In the genomic region with DNA sequence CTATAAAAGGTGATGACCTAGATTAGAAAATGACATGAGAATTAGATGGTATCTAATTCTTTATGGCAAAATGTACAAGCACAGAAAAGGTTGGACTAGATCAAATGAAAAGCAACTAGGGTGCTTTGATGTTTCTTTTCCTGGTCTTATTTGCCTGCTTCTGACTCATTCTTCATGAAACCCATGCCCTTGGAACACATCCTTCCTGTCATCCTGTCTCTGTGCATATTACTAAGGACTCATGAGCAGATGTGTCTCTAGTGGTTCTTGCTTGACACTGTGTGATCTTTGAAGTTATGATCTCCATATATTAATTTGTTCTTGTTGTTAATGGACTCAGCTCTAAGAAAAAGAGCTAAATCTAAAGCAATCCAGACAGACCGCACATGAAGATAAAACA, we compare ENCODE assay signal across 1 cellular context.
TF ChIP-seq lines count a peak whose summit lies in the region.

No MANE protein-coding gene starts in this region.

TF ChIP-seq in HepG2, 621 proteins besides CTCF, POLR2A, EP300 and RAD21:
- TF ChIP-seq ZNF556 (CRISPR knock-in tag; IDR thresholded peaks at IDR 0.05; ENCODE audit: borderline replicate concordance) (no peak), MAFK (conservative IDR thresholded peaks at IDR 0.05 in 1 of 2, IDR thresholded peaks at IDR 0.05 in 1 of 2; ENCODE audit: low read length in 2 of 2) (no peak), KLF11 (CRISPR knock-in tag; IDR thresholded peaks at IDR 0.05) (no peak), XRCC5 (optimal IDR thresholded peaks at IDR 0.05; ENCODE audit: low read length) (no peak), REL (CRISPR knock-in tag; conservative IDR thresholded peaks at IDR 0.05) (no peak), ZNF709 (CRISPR knock-in tag; IDR thresholded peaks at IDR 0.05) (no peak), THYN1 (CRISPR knock-in tag; IDR thresholded peaks at IDR 0.05; ENCODE audit: borderline replicate concordance, low read depth) (no peak), KDM3A (CRISPR knock-in tag; IDR thresholded peaks at IDR 0.05; ENCODE audit: low read depth) (no peak), PHF8 (CRISPR knock-in tag; IDR thresholded peaks at IDR 0.05) (no peak), ZKSCAN1 (IDR thresholded peaks at IDR 0.05; ENCODE audit: low read length) (no peak)
- TF ChIP-seq, protein P1, sequence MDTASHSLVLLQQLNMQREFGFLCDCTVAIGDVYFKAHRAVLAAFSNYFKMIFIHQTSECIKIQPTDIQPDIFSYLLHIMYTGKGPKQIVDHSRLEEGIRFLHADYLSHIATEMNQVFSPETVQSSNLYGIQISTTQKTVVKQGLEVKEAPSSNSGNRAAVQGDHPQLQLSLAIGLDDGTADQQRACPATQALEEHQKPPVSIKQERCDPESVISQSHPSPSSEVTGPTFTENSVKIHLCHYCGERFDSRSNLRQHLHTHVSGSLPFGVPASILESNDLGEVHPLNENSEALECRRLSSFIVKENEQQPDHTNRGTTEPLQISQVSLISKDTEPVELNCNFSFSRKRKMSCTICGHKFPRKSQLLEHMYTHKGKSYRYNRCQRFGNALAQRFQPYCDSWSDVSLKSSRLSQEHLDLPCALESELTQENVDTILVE (CRISPR knock-in tag; IDR thresholded peaks at IDR 0.05), result no peak
- TF ChIP-seq, protein P2, sequence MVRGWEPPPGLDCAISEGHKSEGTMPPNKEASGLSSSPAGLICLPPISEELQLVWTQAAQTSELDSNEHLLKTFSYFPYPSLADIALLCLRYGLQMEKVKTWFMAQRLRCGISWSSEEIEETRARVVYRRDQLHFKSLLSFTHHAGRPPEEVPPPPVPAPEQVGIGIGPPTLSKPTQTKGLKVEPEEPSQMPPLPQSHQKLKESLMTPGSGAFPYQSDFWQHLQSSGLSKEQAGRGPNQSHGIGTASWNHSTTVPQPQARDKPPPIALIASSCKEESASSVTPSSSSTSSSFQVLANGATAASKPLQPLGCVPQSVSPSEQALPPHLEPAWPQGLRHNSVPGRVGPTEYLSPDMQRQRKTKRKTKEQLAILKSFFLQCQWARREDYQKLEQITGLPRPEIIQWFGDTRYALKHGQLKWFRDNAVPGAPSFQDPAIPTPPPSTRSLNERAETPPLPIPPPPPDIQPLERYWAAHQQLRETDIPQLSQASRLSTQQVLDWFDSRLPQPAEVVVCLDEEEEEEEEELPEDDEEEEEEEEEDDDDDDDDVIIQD (CRISPR knock-in tag; IDR thresholded peaks at IDR 0.05; ENCODE audit: low read depth), result no peak
